8 cellular contexts compared by ENCODE assay signal in genomic region chr7:22823142-22823497, GRCh38. TPM values are rescaled to one million over a fixed set of nuclear protein-coding genes. Genes with fewer than 3 reads are reported as not detected.
DNase-seq lines count a peak whose midpoint lies in the region; TF ChIP-seq lines count a peak whose summit lies in the region.

No MANE protein-coding gene starts in this region.

- DNase-seq in NT2/D1 (ENCODE audit: low read depth, low spot score) = no peak
- no peak for DNase-seq in epithelial cell of esophagus (ENCODE audit: low read depth)
- DNase-seq in mucosa of gallbladder (ENCODE audit: low spot score) = no peak
- no peak for DNase-seq in NCI-H82 treated with DMSO at 0.1 percent for 48 hours (lab: John Stamatoyannopoulos, UW; ENCODE audit: unreplicated experiment)
- DNase-seq in iPS-NIHi7 (ENCODE audit: extremely low spot score) = no peak
- no peak for DNase-seq in stimulated activated CD4-positive, alpha-beta T cell treated with anti-CD3 and anti-CD28 coated beads, Interleukin-1b, Interleukin-23, amount 100 ng/mL, for 48 hours

- peak overlapping the region; percentile 89 for H3K9ac ChIP-seq in NT2/D1 (ENCODE audit: insufficient read length, low read depth)
- H3K9ac ChIP-seq in parathyroid adenoma = no peak overlapping the region

- peaks cover 9% of the 10 kb centered on the region for H3K79me2 ChIP-seq in parathyroid adenoma

- H3K4me1 ChIP-seq in NT2/D1 (ENCODE audit: insufficient read depth, insufficient read length) (no peaks in the 10 kb centered on the region), parathyroid adenoma (no peaks in the 10 kb centered on the region)

- no peaks in the 10 kb centered on the region for H3K9me3 ChIP-seq in NT2/D1 (ENCODE audit: insufficient read depth, low read length)
- H3K9me3 ChIP-seq in parathyroid adenoma (ENCODE audit: control insufficient read depth, low read length) = no peaks in the 10 kb centered on the region

- H3K4me2 ChIP-seq in parathyroid adenoma (ENCODE audit: low read length) = peak overlapping the region; percentile 76

- TF ChIP-seq CTCF in GM12875 (IDR thresholded peaks at IDR 0.05; ENCODE audit: borderline replicate concordance, insufficient read depth, low read depth, low read length) (no peak), epithelial cell of esophagus (IDR thresholded peaks at IDR 0.05; ENCODE audit: insufficient read depth, low read depth, low read length, missing control alignments) (no peak), parathyroid adenoma (IDR thresholded peaks at IDR 0.05) (no peak)

- H3K36me3 ChIP-seq in NT2/D1 (ENCODE audit: insufficient read depth, insufficient read length, low read length) (peaks cover 17% of the 10 kb centered on the region), parathyroid adenoma (ENCODE audit: control insufficient read depth, insufficient read depth, low read length) (no peaks in the 10 kb centered on the region)

- H3K27me3 ChIP-seq in NT2/D1 (ENCODE audit: insufficient read depth, insufficient read length) (no peaks in the 10 kb centered on the region), parathyroid adenoma (ENCODE audit: control insufficient read depth, insufficient read depth, low read length) (no peaks in the 10 kb centered on the region)

- peak overlapping the region; percentile 66 for H3K27ac ChIP-seq in parathyroid adenoma

- H3K4me3 ChIP-seq in GM12875 (ENCODE audit: low read depth, low read length) (peak overlapping the region; percentile 69), NT2/D1 (ENCODE audit: insufficient read length, low read depth) (peak overlapping the region; percentile 81), epithelial cell of esophagus (ENCODE audit: low read length) (peak overlapping the region; percentile 89), parathyroid adenoma (ENCODE audit: low read depth, low read length) (peak overlapping the region; percentile 90)

- peak overlapping the region; percentile 89 for H2AFZ ChIP-seq in parathyroid adenoma

RNA-seq across cellular contexts. Expression of gene TOMM7, which starts 0.5 kb away (rescaled TPM):
- total RNA-seq in mucosa of gallbladder = 345 TPM
